In genomic region chr3:149609595-149609994, GRCh38 we compare ENCODE assay signal across 10 cellular contexts. TPM values are rescaled to one million over a fixed set of nuclear protein-coding genes. Genes with fewer than 3 reads are reported as not detected.
DNase-seq lines count a peak whose midpoint lies in the region; ATAC-seq, FAIRE-seq and TF ChIP-seq lines count a peak whose summit lies in the region.
"Had no signal": no experiment of that assay in that cellular context is flagged by ENCODE, and none has a peak within 500 bp of the region (broad histone marks: within the 10 kb centered on the region; RNA-seq: fewer than 3 reads in every experiment).

No MANE protein-coding gene starts in this region.

- no peak for FAIRE-seq in urothelium cell line (lab: Jason Lieb, UNC)

- no peaks in the 10 kb centered on the region for H4K20me1 ChIP-seq in hepatocyte (ENCODE audit: insufficient read depth, poor library complexity, severe bottlenecking)

- peak overlapping the region; percentile 84 for H3K27ac ChIP-seq in hepatocyte

- H3K79me2 ChIP-seq in hepatocyte = peaks cover 78% of the 10 kb centered on the region

- peaks cover 34% of the 10 kb centered on the region for H3K4me1 ChIP-seq in hepatocyte (ENCODE audit: insufficient read depth)

- H3K36me3 Mint-ChIP-seq in MCF 10A (ENCODE audit: insufficient read depth, unreplicated experiment) = peaks cover 19% of the 10 kb centered on the region
- H3K36me3 Mint-ChIP-seq: CD4-positive, CD25-positive, alpha-beta regulatory T cell had no signal

- H3K27me3 Mint-ChIP-seq in MCF 10A (ENCODE audit: insufficient read depth, unreplicated experiment) = no peaks in the 10 kb centered on the region

- H3K4me3 ChIP-seq in GM12865 (ENCODE audit: low read depth, low read length) (no peak overlapping the region), hepatocyte (no peak overlapping the region)

- peak; percentile 81 for DNase-seq in GM12865 (ENCODE audit: low read depth)
- DNase-seq in hepatocyte (ENCODE audit: low spot score) = peak; percentile 51
- DNase-seq in H4 (ENCODE audit: low spot score) = no peak
- DNase-seq in urothelium cell line (ENCODE audit: low spot score) = no peak
- no peak for DNase-seq in MCF 10A (ENCODE audit: unreplicated experiment)
- no peak for DNase-seq in NK-92 (lab: John Stamatoyannopoulos, UW; ENCODE audit: unreplicated experiment)
- DNase-seq: activated T-cell treated with anti-CD3 and anti-CD28 coated beads, Interleukin-2, amount 50 U/mL, for 72 hours had no signal

- peaks cover 20% of the 10 kb centered on the region for H3K4me1 Mint-ChIP-seq in MCF 10A (ENCODE audit: insufficient read depth, unreplicated experiment)

- ATAC-seq in GM21360 (IDR thresholded peaks at IDR 0.05; ENCODE audit: unreplicated experiment) (peak; percentile 85), HG03135 (IDR thresholded peaks at IDR 0.05; ENCODE audit: unreplicated experiment) (peak; percentile 93)

- H3K4me2 ChIP-seq in hepatocyte = peak overlapping the region; percentile 61

- H3K9me3 ChIP-seq in hepatocyte (ENCODE audit: low read depth) = no peaks in the 10 kb centered on the region

- no peak for TF ChIP-seq CTCF in GM12865 (IDR thresholded peaks at IDR 0.05; ENCODE audit: insufficient read depth, low read depth, low read length, missing control alignments)
- TF ChIP-seq CTCF in hepatocyte (IDR thresholded peaks at IDR 0.05; ENCODE audit: poor library complexity) = no peak
- no peak for TF ChIP-seq CTCF in MCF 10A (IDR thresholded peaks at IDR 0.05; ENCODE audit: unreplicated experiment)

- intact Hi-C loops in MCF 10A (cut with micrococcal nuclease) = no loop called here

- CTCF ChIA-PET in MCF 10A (lab: Yijun Ruan, JAX) = interaction anchor here (0.6 to 1.4 kb wide), 7 partner anchors 9 to 108 kb away, joined by 3 to 6 read pairs (median 4); no protein-coding TSS in a partner anchor

- 25% methylated on average over 4 of the region's 4 CpGs for WGBS in hepatocyte (ENCODE audit: low lambda C conversion rate, missing lambda C conversion rate)

- no peaks in the 10 kb centered on the region for H3K9me3 Mint-ChIP-seq in MCF 10A (ENCODE audit: unreplicated experiment)
- H3K9me3 Mint-ChIP-seq: activated T-cell treated with anti-CD3 and anti-CD28 coated beads, Interleukin-2, amount 50 U/mL, for 72 hours had no signal

- H3K27me3 ChIP-seq in hepatocyte = no peaks in the 10 kb centered on the region

- POLR2A ChIA-PET in MCF 10A (lab: Yijun Ruan, JAX) = interaction anchor here (1.0 to 1.5 kb wide), 4 partner anchors 11 to 49 kb away, joined by 3 to 5 read pairs (median 4); partner anchors contain the start of gene WWTR1

- H3K4me3 Mint-ChIP-seq in MCF 10A (ENCODE audit: unreplicated experiment) = no peak overlapping the region
- H3K4me3 Mint-ChIP-seq: activated T-cell treated with anti-CD3 and anti-CD28 coated beads, Interleukin-2, amount 50 U/mL, for 72 hours; CD4-positive, CD25-positive, alpha-beta regulatory T cell had no signal

- no peaks in the 10 kb centered on the region for H3K9me2 ChIP-seq in hepatocyte (replicated peaks; ENCODE audit: insufficient read depth)

- H2AFZ ChIP-seq in hepatocyte = no peak overlapping the region

- BruUV-seq in MCF 10A (replicated peaks; lab: Mats Ljungman, UMichigan) = no TSS peak

- no peaks in the 10 kb centered on the region for H3K36me3 ChIP-seq in hepatocyte (replicated peaks; ENCODE audit: insufficient read depth, low read depth)

- no peak overlapping the region for H3K27ac Mint-ChIP-seq in MCF 10A (ENCODE audit: low read depth, unreplicated experiment)
- H3K27ac Mint-ChIP-seq: activated T-cell treated with anti-CD3 and anti-CD28 coated beads, Interleukin-2, amount 50 U/mL, for 72 hours; CD4-positive, CD25-positive, alpha-beta regulatory T cell had no signal

RNA-seq across cellular contexts. Expression of gene WWTR1, which starts 48.2 kb away (rescaled TPM):
- 54.7 and 55.8 TPM in 2 replicates for total RNA-seq in hepatocyte
- polyA plus RNA-seq in hepatocyte = 40.5 and 40.6 TPM in 2 replicates
- 37.2 and 47.4 TPM in 2 replicates for total RNA-seq in H4 (2014; rRNA removed; shearing (Covaris generic))
- 52.9 and 54.9 TPM in 2 replicates for total RNA-seq in MCF 10A (2022)

Comparison
In these comparisons a context has a peak if more than half of its experiments do, and no peak if none do; other contexts are left out.
1. DNase-seq: peak in GM12865 (single experiment) and hepatocyte (single experiment); none in H4 (single experiment), urothelium cell line (single experiment), MCF 10A (single experiment) and NK-92 (single experiment).